Comparison of ENCODE assay signal across 15 cellular contexts in the genomic region with DNA sequence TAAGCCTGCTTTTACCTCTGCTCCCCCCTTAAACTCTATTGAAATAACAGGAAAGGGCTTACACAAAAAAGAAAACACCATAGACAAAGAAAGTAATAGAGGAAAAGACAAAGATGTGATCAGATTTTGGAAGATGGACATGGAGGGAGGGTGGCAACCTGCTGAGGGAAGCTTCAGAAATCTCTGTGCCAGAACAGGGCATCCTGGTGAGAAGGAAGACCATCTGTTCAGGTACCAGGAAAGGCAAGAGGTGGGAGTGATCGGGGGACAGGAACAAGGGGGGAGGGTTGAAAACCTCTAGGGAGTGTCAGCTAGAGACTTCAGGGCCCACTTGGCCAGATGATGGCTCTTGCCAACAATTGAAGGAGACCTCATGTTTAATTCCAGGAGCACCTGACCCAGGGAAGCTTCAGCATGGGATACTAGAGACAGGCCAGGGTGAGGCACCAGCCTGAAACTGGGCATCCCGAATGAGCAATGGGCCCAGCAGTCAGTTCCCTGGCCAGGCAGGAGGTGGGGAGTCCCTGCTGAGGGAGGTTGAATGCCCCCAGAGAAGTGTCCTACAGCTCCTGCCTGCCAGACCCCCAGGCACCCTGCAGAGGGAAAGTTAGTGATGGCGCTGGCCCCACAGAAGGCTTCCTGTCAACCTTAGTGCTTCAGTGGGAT. TPM values are rescaled to one million over a fixed set of nuclear protein-coding genes. Genes with fewer than 3 reads are reported as not detected.
DNase-seq lines count a peak whose midpoint lies in the region; ATAC-seq, FAIRE-seq and TF ChIP-seq lines count a peak whose summit lies in the region.
"Had no signal": no experiment of that assay in that cellular context is flagged by ENCODE, and none has a peak within 500 bp of the region (broad histone marks: within the 10 kb centered on the region; RNA-seq: fewer than 3 reads in every experiment).

No MANE protein-coding gene starts in this region.

- peaks cover 5 to 38% (median 23%) of the 10 kb centered on the region in 4 donors for H3K4me1 Mint-ChIP-seq in CD4-positive, CD25-positive, alpha-beta regulatory T cell
- H3K4me1 Mint-ChIP-seq in astrocyte (ENCODE audit: low read depth, unreplicated experiment) = peaks cover 33% of the 10 kb centered on the region
- peaks cover 16 to 26% (median 21%) of the 10 kb centered on the region in 4 donors for H3K4me1 Mint-ChIP-seq in naive thymus-derived CD8-positive, alpha-beta T cell
- H3K4me1 Mint-ChIP-seq: mesothelial cell of epicardium had no signal

- no peak overlapping the region for H3K4me3 ChIP-seq in CD4-positive, CD25-positive, alpha-beta regulatory T cell (ENCODE audit: low read depth, low read length)
- H3K4me3 ChIP-seq in H7 (ENCODE audit: insufficient read depth, low read depth, low read length) (no peak overlapping the region), astrocyte (ENCODE audit: insufficient read depth, low read depth, low read length) (no peak overlapping the region), SK-N-SH (ENCODE audit: low read depth in 2 of 2, low read length in 1 of 2) (no peak overlapping the region), heart left ventricle (no peak overlapping the region), small intestine (ENCODE audit: low read depth in 1 of 2, low read length in 2 of 2) (no peak overlapping the region)
- H3K4me3 ChIP-seq: cardiac muscle cell, thoracic aorta had no signal

- peaks cover 32% of the 10 kb centered on the region for H3F3A ChIP-seq in SK-N-SH (replicated peaks; ENCODE audit: insufficient read depth)

- no peak for DNase-seq in CD4-positive, CD25-positive, alpha-beta regulatory T cell
- peak; percentile 60 for DNase-seq in H7
- no peak for DNase-seq in astrocyte (ENCODE audit: low read depth)
- DNase-seq in naive thymus-derived CD8-positive, alpha-beta T cell = no peak
- DNase-seq in SK-N-SH = no peak
- no peak for DNase-seq in heart left ventricle
- DNase-seq in small intestine = no peak
- DNase-seq: activated T-cell treated with anti-CD3 and anti-CD28 coated beads for 4 hours, NCI-H1436 treated with DMSO at 0.1 percent for 48 hours, NCI-H526 treated with DMSO at 0.1 percent for 48 hours had no signal

- H3K79me2 ChIP-seq in astrocyte (ENCODE audit: insufficient read depth, low read length) = peaks cover 43% of the 10 kb centered on the region
- peaks cover 63% of the 10 kb centered on the region for H3K79me2 ChIP-seq in SK-N-SH (ENCODE audit: insufficient read depth)

- H3K27me3 ChIP-seq in CD4-positive, CD25-positive, alpha-beta regulatory T cell (ENCODE audit: control insufficient read depth, insufficient read depth, low read length) = no peaks in the 10 kb centered on the region
- H3K27me3 ChIP-seq in H7 (ENCODE audit: control insufficient read depth, insufficient read depth, low read length) = no peaks in the 10 kb centered on the region
- no peaks in the 10 kb centered on the region for H3K27me3 ChIP-seq in astrocyte (ENCODE audit: insufficient read depth, low read length)
- no peaks in the 10 kb centered on the region for H3K27me3 ChIP-seq in SK-N-SH (ENCODE audit: insufficient read depth)
- H3K27me3 ChIP-seq in heart left ventricle = no peaks in the 10 kb centered on the region
- no peaks in the 10 kb centered on the region for H3K27me3 ChIP-seq in small intestine (ENCODE audit: control insufficient read depth in 2 of 2, insufficient read depth in 2 of 2, low read length in 2 of 2)
- H3K27me3 ChIP-seq: cardiac muscle cell had no signal

- no peaks in the 10 kb centered on the region for H3K4me1 ChIP-seq in CD4-positive, CD25-positive, alpha-beta regulatory T cell (ENCODE audit: control insufficient read depth, insufficient read depth, low read length, poor library complexity, severe bottlenecking)
- peaks cover 4% of the 10 kb centered on the region for H3K4me1 ChIP-seq in astrocyte (ENCODE audit: insufficient read depth, low read length)
- H3K4me1 ChIP-seq in SK-N-SH (ENCODE audit: control insufficient read depth in 1 of 2, insufficient read depth in 2 of 2, low read depth in 1 of 2, low read length in 1 of 2) = peaks cover 0 to 3% of the 10 kb centered on the region in 2 experiments; a peak in 1 of 4 replicates
- H3K4me1 ChIP-seq in heart left ventricle = peaks cover 0 to 43% (median 35%) of the 10 kb centered on the region in 12 donors
- peaks cover 3 to 5% of the 10 kb centered on the region in 2 donors for H3K4me1 ChIP-seq in small intestine (ENCODE audit: control insufficient read depth in 2 of 2, insufficient read depth in 1 of 2, low read depth in 1 of 2, low read length in 1 of 2)

- peaks cover 62% of the 10 kb centered on the region for H3K36me3 Mint-ChIP-seq in CD4-positive, CD25-positive, alpha-beta regulatory T cell
- peaks cover 38% of the 10 kb centered on the region for H3K36me3 Mint-ChIP-seq in astrocyte (ENCODE audit: low read depth, unreplicated experiment)
- peaks cover 5 to 98% (median 22%) of the 10 kb centered on the region in 3 donors for H3K36me3 Mint-ChIP-seq in naive thymus-derived CD8-positive, alpha-beta T cell

- no peak for TF ChIP-seq POLR2A in heart left ventricle (IDR thresholded peaks at IDR 0.05)

- ATAC-seq in CD4-positive, CD25-positive, alpha-beta regulatory T cell (ENCODE audit: low read depth in 2 of 2) = no peak
- no peak for ATAC-seq in naive thymus-derived CD8-positive, alpha-beta T cell
- no peak for ATAC-seq in heart left ventricle
- ATAC-seq: esophagus mucosa, Right ventricle myocardium inferior had no signal

- no peak overlapping the region for H3K4me3 Mint-ChIP-seq in CD4-positive, CD25-positive, alpha-beta regulatory T cell
- peak overlapping the region; percentile 40 for H3K4me3 Mint-ChIP-seq in astrocyte (ENCODE audit: unreplicated experiment)
- H3K4me3 Mint-ChIP-seq in naive thymus-derived CD8-positive, alpha-beta T cell = no peak overlapping the region
- H3K4me3 Mint-ChIP-seq: mesothelial cell of epicardium had no signal

- POLR2A ChIA-PET in naive thymus-derived CD8-positive, alpha-beta T cell (lab: Charles Lee) = interaction anchor here (0.7 to 1.6 kb wide), 3 partner anchors 10 to 124 kb away, joined by 3 to 4 read pairs (median 4); no protein-coding TSS in a partner anchor
- POLR2A ChIA-PET in SK-N-SH (lab: Yijun Ruan, JAX) = interaction anchor here (0.6 kb wide), 1 partner anchor 214 kb away, joined by 4 read pairs; no protein-coding TSS in a partner anchor

- H2AFZ ChIP-seq in astrocyte (ENCODE audit: low read depth, low read length) = no peak overlapping the region
- H2AFZ ChIP-seq in SK-N-SH (ENCODE audit: low read depth) = no peak overlapping the region

- no peak for TF ChIP-seq RAD21 in SK-N-SH (IDR thresholded peaks at IDR 0.05; ENCODE audit: low read length)

- intact Hi-C loops in heart left ventricle (cut with DNase I) = loop anchor here in 1 of 10 donors (10.0 kb wide), 1 partner anchor 204 kb away; the partner anchor contains the start of gene HNRNPH1

- CTCF ChIA-PET in SK-N-SH (lab: Yijun Ruan, JAX) = interaction anchor here (0.8 kb wide), 1 partner anchor 66 kb away, joined by 3 read pairs; no protein-coding TSS in a partner anchor

- H3K4me2 ChIP-seq in astrocyte (ENCODE audit: low read length) (no peak overlapping the region), SK-N-SH (no peak overlapping the region)

- peaks cover 82% of the 10 kb centered on the region for H3K36me3 ChIP-seq in CD4-positive, CD25-positive, alpha-beta regulatory T cell (ENCODE audit: control insufficient read depth, insufficient read depth, low read length)
- H3K36me3 ChIP-seq in H7 (replicated peaks; ENCODE audit: control insufficient read depth, insufficient read depth, low read length) = peaks cover 57% of the 10 kb centered on the region
- H3K36me3 ChIP-seq in astrocyte (ENCODE audit: insufficient read depth, low read length) = peaks cover 65% of the 10 kb centered on the region
- H3K36me3 ChIP-seq in SK-N-SH (replicated peaks in 1 of 2; ENCODE audit: control insufficient read depth in 1 of 2, insufficient read depth in 2 of 2, low read length in 1 of 2) = peaks cover 76 to 90% of the 10 kb centered on the region in 2 experiments
- peaks cover 0 to 100% (median 100%) of the 10 kb centered on the region in 9 donors for H3K36me3 ChIP-seq in heart left ventricle
- H3K36me3 ChIP-seq in small intestine (ENCODE audit: control insufficient read depth in 2 of 2, insufficient read depth in 2 of 2, low read length in 2 of 2) = peaks cover 33 to 50% of the 10 kb centered on the region in 2 donors

- H3K9me2 ChIP-seq in SK-N-SH = no peaks in the 10 kb centered on the region

- no peak overlapping the region for H3K27ac ChIP-seq in CD4-positive, CD25-positive, alpha-beta regulatory T cell (ENCODE audit: insufficient read depth, low read length, poor library complexity, severe bottlenecking)
- no peak overlapping the region for H3K27ac ChIP-seq in astrocyte (ENCODE audit: low read depth, low read length)
- H3K27ac ChIP-seq in SK-N-SH (ENCODE audit: low read depth in 2 of 2, low read length in 1 of 2) = no peak overlapping the region
- H3K27ac ChIP-seq in heart left ventricle = peak overlapping the region in 1 of 12 donors; percentile 33
- H3K27ac ChIP-seq in small intestine (ENCODE audit: low read depth in 1 of 2, low read length in 1 of 2) = no peak overlapping the region
- H3K27ac ChIP-seq: cardiac muscle cell had no signal

- TF ChIP-seq EP300 in SK-N-SH (IDR thresholded peaks at IDR 0.05; ENCODE audit: borderline replicate concordance in 1 of 2, low read depth in 1 of 2, low read length in 1 of 2) = no peak

- H3K9me3 ChIP-seq in CD4-positive, CD25-positive, alpha-beta regulatory T cell (ENCODE audit: control insufficient read depth in 2 of 2, low read length in 2 of 2) = no peaks in the 10 kb centered on the region
- H3K9me3 ChIP-seq in astrocyte (ENCODE audit: insufficient read depth, low read depth, low read length) (no peaks in the 10 kb centered on the region), SK-N-SH (no peaks in the 10 kb centered on the region), heart left ventricle (no peaks in the 10 kb centered on the region), small intestine (ENCODE audit: control insufficient read depth, low read depth) (no peaks in the 10 kb centered on the region)
- H3K9me3 ChIP-seq: thoracic aorta had no signal

- TF ChIP-seq CTCF in astrocyte (IDR thresholded peaks at IDR 0.05; ENCODE audit: insufficient read depth, low read depth, low read length) (no peak), SK-N-SH (IDR thresholded peaks at IDR 0.05) (no peak), heart left ventricle (IDR thresholded peaks at IDR 0.05) (no peak)

- H3K27me3 Mint-ChIP-seq in CD4-positive, CD25-positive, alpha-beta regulatory T cell = no peaks in the 10 kb centered on the region
- H3K27me3 Mint-ChIP-seq in astrocyte (ENCODE audit: low read depth, unreplicated experiment) = no peaks in the 10 kb centered on the region
- H3K27me3 Mint-ChIP-seq in naive thymus-derived CD8-positive, alpha-beta T cell = no peaks in the 10 kb centered on the region

- peak overlapping the region; percentile 65 to 97 (median 68) for H3K27ac Mint-ChIP-seq in CD4-positive, CD25-positive, alpha-beta regulatory T cell
- no peak overlapping the region for H3K27ac Mint-ChIP-seq in astrocyte (ENCODE audit: unreplicated experiment)
- H3K27ac Mint-ChIP-seq in naive thymus-derived CD8-positive, alpha-beta T cell = peak overlapping the region; percentile 6 to 93 (median 72)
- H3K27ac Mint-ChIP-seq: mesothelial cell of epicardium had no signal

- H4K20me1 ChIP-seq in astrocyte (ENCODE audit: insufficient read depth, low read length) = peaks cover 96% of the 10 kb centered on the region
- H4K20me1 ChIP-seq in SK-N-SH (ENCODE audit: insufficient read depth) = peaks cover 75% of the 10 kb centered on the region

- no peak for FAIRE-seq in astrocyte (lab: Jason Lieb, UNC)
- no peak for FAIRE-seq in small intestine (lab: Jason Lieb, UNC)

- H3K9ac ChIP-seq in astrocyte (ENCODE audit: low read length) (no peak overlapping the region), SK-N-SH (no peak overlapping the region)

- WGBS in SK-N-SH (ENCODE audit: low lambda C conversion rate) = 96% methylated on average over 2 of the region's 3 CpGs
- 79 to 92% (median 86%) methylated on average over 3 of the region's 3 CpGs for WGBS in heart left ventricle, 4 donors
- 93 to 97% (median 94%) methylated on average over 3 of the region's 3 CpGs for WGBS in small intestine, 3 donors

- H3K9me3 Mint-ChIP-seq in CD4-positive, CD25-positive, alpha-beta regulatory T cell = peaks cover 0 to 2% (median 0%) of the 10 kb centered on the region in 7 donors
- peaks cover 2% of the 10 kb centered on the region for H3K9me3 Mint-ChIP-seq in astrocyte (ENCODE audit: unreplicated experiment)
- no peaks in the 10 kb centered on the region for H3K9me3 Mint-ChIP-seq in naive thymus-derived CD8-positive, alpha-beta T cell

RNA-seq across cellular contexts. Expression of gene SQSTM1, which starts 8.2 kb away (rescaled TPM):
- 615 TPM for total RNA-seq in CD4-positive, CD25-positive, alpha-beta regulatory T cell
- polyA plus RNA-seq in CD4-positive, CD25-positive, alpha-beta regulatory T cell = 100 to 1,000 TPM; 219 to 283 (median 237) TPM
- 161 and 184 TPM in 2 replicates for total RNA-seq in H7 (2014; rRNA removed; shearing (Covaris generic))
- 215 and 262 TPM in 2 replicates for total RNA-seq in astrocyte
- total RNA-seq in naive thymus-derived CD8-positive, alpha-beta T cell = 100 to 1,000 TPM; 357 to 370 TPM
- 100 to 1,000 TPM; 144 to 157 (median 150) TPM for polyA plus RNA-seq in naive thymus-derived CD8-positive, alpha-beta T cell
- 181 and 185 TPM in 2 replicates for polyA plus RNA-seq in SK-N-SH (2012; rRNA removed)
- 98.5 and 121 TPM in 2 replicates for polyA plus RNA-seq in SK-N-SH (2012; cell fraction: cytosol; rRNA removed)
- 413 and 442 TPM in 2 replicates for polyA plus RNA-seq in SK-N-SH (2012; cell fraction: nucleus; rRNA removed)
- total RNA-seq in heart left ventricle = 100 to 1,000 TPM; 266 to 747 (median 402) TPM
- polyA plus RNA-seq in heart left ventricle = 100 to 1,000 TPM; 177 to 266 TPM
- polyA plus RNA-seq in small intestine = 100 to 1,000 TPM; 135 to 217 (median 144) TPM

RNA-seq across cellular contexts. Expression of gene MGAT4B, which starts 22.2 kb away (rescaled TPM):
- 134 TPM for total RNA-seq in CD4-positive, CD25-positive, alpha-beta regulatory T cell
- 10 to 100 TPM; 11.9 to 18.0 (median 13.8) TPM for polyA plus RNA-seq in CD4-positive, CD25-positive, alpha-beta regulatory T cell
- 131 and 148 TPM in 2 replicates for total RNA-seq in H7 (2014; rRNA removed; shearing (Covaris generic))
- 179 and 193 TPM in 2 replicates for total RNA-seq in astrocyte
- 100 to 1,000 TPM; 170 to 175 TPM for total RNA-seq in naive thymus-derived CD8-positive, alpha-beta T cell
- 10 to 100 TPM in 2 of 3 donors, 1 to 10 TPM in 1; 7.8 to 20.9 (median 13.5) TPM for polyA plus RNA-seq in naive thymus-derived CD8-positive, alpha-beta T cell
- polyA plus RNA-seq in SK-N-SH (2012; rRNA removed) = 174 and 190 TPM in 2 replicates
- 120 and 170 TPM in 2 replicates for polyA plus RNA-seq in SK-N-SH (2012; cell fraction: cytosol; rRNA removed)
- 434 and 545 TPM in 2 replicates for polyA plus RNA-seq in SK-N-SH (2012; cell fraction: nucleus; rRNA removed)
- 100 to 1,000 TPM in 6 of 9 donors, 10 to 100 TPM in 3; 84.2 to 209 (median 112) TPM for total RNA-seq in heart left ventricle
- 10 to 100 TPM; 49.6 to 89.7 TPM for polyA plus RNA-seq in heart left ventricle
- polyA plus RNA-seq in small intestine = 100 to 1,000 TPM; 258 to 661 (median 544) TPM

RNA-seq across cellular contexts. Expression of gene MRNIP, which starts 29.7 kb away (rescaled TPM):
- total RNA-seq in CD4-positive, CD25-positive, alpha-beta regulatory T cell = 46.4 TPM
- 10 to 100 TPM; 10.2 to 18.5 (median 17.2) TPM for polyA plus RNA-seq in CD4-positive, CD25-positive, alpha-beta regulatory T cell
- 34.7 and 56.2 TPM in 2 replicates for total RNA-seq in H7 (2014; rRNA removed; shearing (Covaris generic))
- total RNA-seq in astrocyte (19.9 and 20.7 TPM in 2 replicates), heart left ventricle (10 to 100 TPM in 6 of 9 donors, 1 to 10 TPM in 3; 8.5 to 14.4 (median 12.3) TPM)
- total RNA-seq in naive thymus-derived CD8-positive, alpha-beta T cell = 100 to 1,000 TPM; 119 to 122 TPM
- 10 to 100 TPM; 13.6 to 18.5 (median 15.5) TPM for polyA plus RNA-seq in naive thymus-derived CD8-positive, alpha-beta T cell
- polyA plus RNA-seq in SK-N-SH (2012; rRNA removed) (32.8 and 34.9 TPM in 2 replicates), heart left ventricle (10 to 100 TPM; 10.4 to 24.1 TPM), small intestine (10 to 100 TPM; 11.3 to 29.7 (median 11.7) TPM)
- polyA plus RNA-seq in SK-N-SH (2012; cell fraction: cytosol; rRNA removed) = 12.4 and 13.7 TPM in 2 replicates
- polyA plus RNA-seq in SK-N-SH (2012; cell fraction: nucleus; rRNA removed) = 283 and 329 TPM in 2 replicates

RNA-seq across cellular contexts. Expression of gene LTC4S, which starts 35.1 kb away (rescaled TPM):
- 2.8 TPM for total RNA-seq in CD4-positive, CD25-positive, alpha-beta regulatory T cell
- 1 to 10 TPM in 2 of 4 donors, under 1 TPM in 2; 0.48 to 4.3 (median 1.3) TPM for polyA plus RNA-seq in CD4-positive, CD25-positive, alpha-beta regulatory T cell
- 0.67 and 5.1 TPM in 2 replicates for total RNA-seq in H7 (2014; rRNA removed; shearing (Covaris generic))
- total RNA-seq in astrocyte = 1.2 and 1.3 TPM in 2 replicates
- 1 to 10 TPM; 5.5 to 6.1 TPM for total RNA-seq in naive thymus-derived CD8-positive, alpha-beta T cell
- 1 to 10 TPM; 1.5 to 2.9 (median 2.0) TPM for polyA plus RNA-seq in naive thymus-derived CD8-positive, alpha-beta T cell
- polyA plus RNA-seq in SK-N-SH (2012; rRNA removed) = 0.34 and 0.43 TPM in 2 replicates
- polyA plus RNA-seq in SK-N-SH (2012; cell fraction: cytosol; rRNA removed) = 0.14 TPM in 1 of 2 replicates, not detected in the other
- 0.67 and 0.75 TPM in 2 replicates for polyA plus RNA-seq in SK-N-SH (2012; cell fraction: nucleus; rRNA removed)
- total RNA-seq in heart left ventricle = 10 to 100 TPM in 4 of 9 donors, 1 to 10 TPM in 5; 4.5 to 16.7 (median 9.5) TPM
- polyA plus RNA-seq in heart left ventricle = 10 to 100 TPM in 1 of 2 donors, 1 to 10 TPM in 1; 3.3 to 13.8 TPM
- polyA plus RNA-seq in small intestine = 1 to 10 TPM in 2 of 3 donors, not detected in 1; 5.4 to 6.7 TPM
